26 cellular contexts compared by ENCODE assay signal in the genomic region with DNA sequence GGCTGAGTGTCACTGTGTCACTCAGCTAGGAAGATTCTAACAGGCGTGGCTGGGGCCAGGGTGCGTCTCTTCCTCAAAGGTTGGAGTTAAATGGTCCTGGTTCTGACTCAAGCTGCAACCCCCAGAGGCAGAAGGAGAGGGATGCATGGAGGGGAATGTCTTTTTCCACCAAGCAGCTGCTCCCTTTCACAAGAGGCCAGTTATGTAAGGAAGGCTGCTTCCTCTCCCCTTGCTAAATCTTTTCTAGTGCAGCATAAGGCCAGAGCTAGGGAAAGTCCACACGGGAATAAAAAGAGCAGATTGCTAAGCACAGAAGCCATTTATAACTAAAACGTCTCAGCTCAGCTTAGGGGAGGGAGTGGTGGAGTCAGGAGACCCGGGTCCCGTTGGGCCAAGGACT. TPM values are rescaled to one million over a fixed set of nuclear protein-coding genes. Genes with fewer than 3 reads are reported as not detected.
"Had no signal": no experiment of that assay in that cellular context is flagged by ENCODE, and none has a peak within 500 bp of the region (broad histone marks: within the 10 kb centered on the region; RNA-seq: fewer than 3 reads in every experiment).

No MANE protein-coding gene starts in this region.

- DNase-seq: activated CD4-positive, alpha-beta memory T cell treated with anti-CD3 and anti-CD28 coated beads, Interleukin-2, amount 10 ng/mL, durations not matched to agents 7 days and 5 days; activated CD4-positive, alpha-beta T cell treated with anti-CD3 and anti-CD28 coated beads for 48 hours; activated T-cell treated with anti-CD3 and anti-CD28 coated beads, Interleukin-2, amount 50 U/mL, for 24 hours; adrenal gland; cerebellar nuclear complex; cortex of kidney; left cardiac atrium; mesenchymal stem cell; mucosa of descending colon; naive thymus-derived CD4-positive, alpha-beta T cell; pancreas; right lobe of liver; stimulated activated CD4-positive, alpha-beta T cell treated with anti-CD3 and anti-CD28 coated beads, Interleukin-4, amount 100 ng/mL, for 1 hour; stimulated activated naive CD8-positive, alpha-beta T cell treated with anti-CD3 and anti-CD28 coated beads, Interleukin-15, amount 100 ng/mL, for 72 hours; trophoblast cell had no signal

- H3K27me3 Mint-ChIP-seq: stimulated activated naive CD8-positive, alpha-beta T cell treated with anti-CD3 and anti-CD28 coated beads, Interleukin-15, amount 100 ng/mL, for 72 hours had no signal

- H3K9me3 Mint-ChIP-seq: activated CD4-positive, alpha-beta memory T cell treated with anti-CD3 and anti-CD28 coated beads, Interleukin-2, amount 10 ng/mL, durations not matched to agents 7 days and 5 days; activated naive CD4-positive, alpha-beta T cell treated with anti-CD3 and anti-CD28 coated beads, Interleukin-2, amount 50 U/mL, for 72 hours; activated T-cell treated with anti-CD3 and anti-CD28 coated beads, Interleukin-2, amount 50 U/mL, for 24 hours; activated T-helper 2 cell treated with anti-CD3 and anti-CD28 coated beads, Interferon-gamma antibody, Interleukin-2, Interleukin-4, amounts not matched to agents 10 μg/mL and 5 μg/mL and 100 μg/mL, durations not matched to agents 14 hours and 24 hours and 36 hours; naive thymus-derived CD4-positive, alpha-beta T cell; neural progenitor cell; stimulated activated naive CD8-positive, alpha-beta T cell treated with anti-CD3 and anti-CD28 coated beads, Interleukin-15, amount 100 ng/mL, for 72 hours; WTC11 had no signal

- H2AFZ ChIP-seq: neural progenitor cell had no signal

- H3K27ac ChIP-seq: adrenal gland, esophagus muscularis mucosa, neural progenitor cell, pancreas, right lobe of liver had no signal

- H3K4me3 Mint-ChIP-seq: activated CD4-positive, alpha-beta memory T cell treated with anti-CD3 and anti-CD28 coated beads, Interleukin-2, amount 10 ng/mL, durations not matched to agents 7 days and 5 days; activated T-cell treated with anti-CD3 and anti-CD28 coated beads, Interleukin-2, amount 50 U/mL, for 24 hours; neural progenitor cell; stimulated activated naive CD8-positive, alpha-beta T cell treated with anti-CD3 and anti-CD28 coated beads, Interleukin-15, amount 100 ng/mL, for 72 hours; WTC11 had no signal

- H3K27ac Mint-ChIP-seq: activated CD4-positive, alpha-beta memory T cell treated with anti-CD3 and anti-CD28 coated beads, Interleukin-2, amount 10 ng/mL, durations not matched to agents 7 days and 5 days; activated naive CD4-positive, alpha-beta T cell treated with anti-CD3 and anti-CD28 coated beads, Interleukin-2, amount 50 U/mL, for 72 hours; activated T-cell treated with anti-CD3 and anti-CD28 coated beads, Interleukin-2, amount 50 U/mL, for 24 hours; activated T-helper 2 cell treated with anti-CD3 and anti-CD28 coated beads, Interferon-gamma antibody, Interleukin-2, Interleukin-4, amounts not matched to agents 10 μg/mL and 5 μg/mL and 100 μg/mL, durations not matched to agents 14 hours and 24 hours and 36 hours; neural progenitor cell; WTC11 had no signal

- H3K36me3 ChIP-seq: adrenal gland, esophagus muscularis mucosa, neural progenitor cell, pancreas, right lobe of liver had no signal

- H3K27me3 ChIP-seq: adrenal gland, pancreas, right lobe of liver had no signal

- ATAC-seq: activated naive CD4-positive, alpha-beta T cell treated with anti-CD3 and anti-CD28 coated beads, Interleukin-2, amount 50 U/mL, for 72 hours; mucosa of descending colon; naive thymus-derived CD4-positive, alpha-beta T cell; pancreas; right lobe of liver; stimulated activated naive CD8-positive, alpha-beta T cell treated with anti-CD3 and anti-CD28 coated beads, Interleukin-15, amount 100 ng/mL, for 72 hours had no signal

- H3K4me3 ChIP-seq: adrenal gland, esophagus muscularis mucosa, mucosa of descending colon, neural progenitor cell, pancreas, right lobe of liver, smooth muscle cell had no signal

- H3K4me1 ChIP-seq: adrenal gland, esophagus muscularis mucosa, pancreas, right lobe of liver had no signal

- H3K36me3 Mint-ChIP-seq: activated naive CD4-positive, alpha-beta T cell treated with anti-CD3 and anti-CD28 coated beads, Interleukin-2, amount 50 U/mL, for 72 hours; naive thymus-derived CD4-positive, alpha-beta T cell; neural progenitor cell; WTC11 had no signal

- H3K4me2 ChIP-seq: smooth muscle cell had no signal

- H3K9me3 ChIP-seq: adrenal gland, esophagus muscularis mucosa, mucosa of descending colon, pancreas, right lobe of liver had no signal

RNA-seq across cellular contexts. Expression of a gene that starts 10.0 kb away (rescaled TPM):
- total RNA-seq: activated CD4-positive, alpha-beta memory T cell treated with anti-CD3 and anti-CD28 coated beads, Interleukin-2, amount 10 ng/mL, durations not matched to agents 7 days and 5 days; activated naive CD4-positive, alpha-beta T cell treated with anti-CD3 and anti-CD28 coated beads, Interleukin-2, amount 50 U/mL, for 72 hours; activated T-helper 2 cell treated with anti-CD3 and anti-CD28 coated beads, Interferon-gamma antibody, Interleukin-2, Interleukin-4, amounts not matched to agents 10 μg/mL and 5 μg/mL and 100 μg/mL, durations not matched to agents 14 hours and 24 hours and 36 hours; bronchial epithelial cell; esophagus muscularis mucosa; fibroblast of villous mesenchyme; left cardiac atrium; lower leg skin; mucosa of descending colon; naive thymus-derived CD4-positive, alpha-beta T cell; pancreas; smooth muscle cell; T-helper 2 cell treated with Interferon-gamma antibody and Interleukin-4, amounts not matched to agents 100 ng/mL and 5 ng/mL, for 36 hours; temporal lobe had no signal
- polyA plus RNA-seq: naive thymus-derived CD4-positive, alpha-beta T cell; smooth muscle cell had no signal

RNA-seq across cellular contexts. Expression of a gene that starts 54.0 kb away (rescaled TPM):
- total RNA-seq: bronchial epithelial cell, fibroblast of villous mesenchyme, smooth muscle cell, WTC11 had no signal
